In genomic region chr9:34185778-34186551, GRCh38 we compare ENCODE assay signal across 8 cellular contexts. TPM values are rescaled to one million over a fixed set of nuclear protein-coding genes. Genes with fewer than 3 reads are reported as not detected.
DNase-seq lines count a peak whose midpoint lies in the region; ATAC-seq and TF ChIP-seq lines count a peak whose summit lies in the region.

No MANE protein-coding gene starts in this region.

- H3K9me3 Mint-ChIP-seq in naive B cell = no peaks in the 10 kb centered on the region

- H3K4me3 ChIP-seq in epithelial cell of esophagus (ENCODE audit: low read length) = no peak overlapping the region

- in situ Hi-C loops in ACHN (cut with HindIII; ENCODE audit: low pct_ligation_motif_present, low pct_unique_long_range_greater_than_20kb, low sequenced_read_pairs) = no loop called here

- peaks cover 17 to 47% (median 38%) of the 10 kb centered on the region in 3 donors for H3K4me1 Mint-ChIP-seq in naive B cell

- H3K27ac Mint-ChIP-seq in naive B cell = no peak overlapping the region

- ATAC-seq in GM18498 (IDR thresholded peaks at IDR 0.05; ENCODE audit: unreplicated experiment) (peak; percentile 71), HG03442 (IDR thresholded peaks at IDR 0.05; ENCODE audit: unreplicated experiment) (peak; percentile 47), naive B cell (ENCODE audit: low read depth in 2 of 2) (peak; percentile 71 to 72)

- TF ChIP-seq CTCF in epithelial cell of esophagus (IDR thresholded peaks at IDR 0.05; ENCODE audit: insufficient read depth, low read depth, low read length, missing control alignments) = no peak

- DNase-seq in ACHN = peak; percentile 89
- DNase-seq in SIG-M5 treated with dmso at 0.1 percent for 504 hours (lab: John Stamatoyannopoulos, UW; ENCODE audit: unreplicated experiment) = peak; percentile 87
- peak; percentile 99 for DNase-seq in epithelial cell of esophagus (ENCODE audit: low read depth)
- DNase-seq in naive B cell = peak; percentile 10
- DNase-seq in stimulated activated naive CD4-positive, alpha-beta T cell (lab: John Stamatoyannopoulos, UW) = no peak
- DNase-seq in NK-92 treated with Interleukin-12 subunit alpha and Interleukin-12 subunit beta, amount 100 ng/mL, for 24 hours (lab: John Stamatoyannopoulos, UW) = no peak

- H3K36me3 Mint-ChIP-seq in naive B cell = no peaks in the 10 kb centered on the region

- H3K4me3 Mint-ChIP-seq in naive B cell = peak overlapping the region in 1 of 8 donors; percentile 18

- no peaks in the 10 kb centered on the region for H3K27me3 Mint-ChIP-seq in naive B cell

RNA-seq across cellular contexts. Expression of gene UBAP1, which starts 7.1 kb away (rescaled TPM):
- 10 to 100 TPM; 18.1 to 35.3 (median 28.0) TPM for polyA plus RNA-seq in naive B cell (ENCODE audit: low read depth in 6 of 6)

RNA-seq across cellular contexts. Expression of gene DCAF12, which starts 59.5 kb away (rescaled TPM):
- 1 to 10 TPM in 2 of 6 donors, under 1 TPM in 3, not detected in 1; 0.39 to 1.1 (median 0.93) TPM for polyA plus RNA-seq in naive B cell (ENCODE audit: low read depth in 6 of 6)

Comparison
In these comparisons a context has a peak if more than half of its experiments do, and no peak if none do; other contexts are left out.
1. DNase-seq: peak in ACHN (single experiment), SIG-M5 treated with dmso at 0.1 percent for 504 hours (single experiment), epithelial cell of esophagus (single experiment) and naive B cell (single experiment); none in stimulated activated naive CD4-positive, alpha-beta T cell (0 of 6) and NK-92 treated with Interleukin-12 subunit alpha and Interleukin-12 subunit beta, amount 100 ng/mL, for 24 hours (single experiment).
2. Peak in every context shown above with its lines, with median percentiles within 50 percentile points of each other: ATAC-seq.